Comparison of ENCODE assay signal across 22 cellular contexts in genomic region chr20:34941224-34941623, GRCh38. TPM values are rescaled to one million over a fixed set of nuclear protein-coding genes. Genes with fewer than 3 reads are reported as not detected.
A peak's percentile ranks its signal among the peaks of the same experiment; 100 is the strongest.
DNase-seq lines count a peak whose midpoint lies in the region; FAIRE-seq and TF ChIP-seq lines count a peak whose summit lies in the region.
"Had no signal": no experiment of that assay in that cellular context is flagged by ENCODE, and none has a peak within 500 bp of the region (broad histone marks: within the 10 kb centered on the region; RNA-seq: fewer than 3 reads in every experiment).

No MANE protein-coding gene starts in this region.

- H3K27me3 ChIP-seq in HL-60 (ENCODE audit: insufficient read depth, poor library complexity, severe bottlenecking) (no peaks in the 10 kb centered on the region), bronchial epithelial cell (ENCODE audit: control insufficient read depth, insufficient read depth, low read length) (no peaks in the 10 kb centered on the region), sigmoid colon (no peaks in the 10 kb centered on the region)
- H3K27me3 ChIP-seq: transverse colon had no signal

- TF ChIP-seq POLR2A in NB4 (IDR thresholded peaks at IDR 0.05; ENCODE audit: extremely low read depth, insufficient read length) (no peak), sigmoid colon (IDR thresholded peaks at IDR 0.05) (no peak)

- H3K4me3 ChIP-seq in HL-60 (replicated peaks; ENCODE audit: insufficient read depth, low read length) (no peak overlapping the region), NB4 (ENCODE audit: low read depth, low read length) (no peak overlapping the region), bronchial epithelial cell (ENCODE audit: low read depth, low read length) (no peak overlapping the region), sigmoid colon (no peak overlapping the region)
- H3K4me3 ChIP-seq: PC-9, prostate gland, transverse colon had no signal

- no peaks in the 10 kb centered on the region for H3K9me3 ChIP-seq in sigmoid colon
- H3K9me3 ChIP-seq: prostate gland, transverse colon had no signal

- H3K36me3 ChIP-seq in bronchial epithelial cell (ENCODE audit: control insufficient read depth, insufficient read depth, low read length): peaks cover 27% of the 10 kb centered on the region
- peaks cover 0 to 82% (median 22%) of the 10 kb centered on the region in 4 donors for H3K36me3 ChIP-seq in sigmoid colon

- H3K27ac ChIP-seq in HL-60 (replicated peaks) (peak overlapping the region; percentile 31; the same call in 1 of the 2 replicates), sigmoid colon (no peak overlapping the region)
- H3K27ac ChIP-seq: PC-9, prostate gland, transverse colon had no signal

- no peak for TF ChIP-seq CTCF in HL-60 (IDR thresholded peaks at IDR 0.05; ENCODE audit: insufficient read depth, low read length)
- TF ChIP-seq CTCF in NB4 (IDR thresholded peaks at IDR 0.05; ENCODE audit: low read depth, low read length): no peak
- no peak for TF ChIP-seq CTCF in bronchial epithelial cell (IDR thresholded peaks at IDR 0.05; ENCODE audit: insufficient read depth, low read length, severe bottlenecking)
- no peak for TF ChIP-seq CTCF in sigmoid colon (IDR thresholded peaks at IDR 0.05)

- DNase-seq in HL-60 (ENCODE audit: low read depth in 1 of 2, low spot score in 1 of 2): peak in 1 of 2 experiments; percentile 55
- DNase-seq in NB4 (ENCODE audit: low read depth): peak; percentile 42
- peak; percentile 45 for DNase-seq in bronchial epithelial cell (ENCODE audit: low read depth)
- DNase-seq in sigmoid colon: peak; percentile 6
- DNase-seq in RKO (ENCODE audit: low spot score): no peak
- no peak for DNase-seq in effector CD4-positive, alpha-beta T cell
- no peak for DNase-seq in NCI-H510A treated with DMSO at 0.1 percent for 48 hours (lab: John Stamatoyannopoulos, UW)
- DNase-seq: activated CD8-positive, alpha-beta memory T cell treated with anti-CD3 and anti-CD28 coated beads for 24 hours; activated T-cell treated with anti-CD3 and anti-CD28 coated beads, Interleukin-2, amount 50 U/mL, for 1 hour; CD8-positive, alpha-beta T cell; GDM1; kidney; NCI-H1436; NCI-H2107; NCI-H446 treated with DMSO at 0.1 percent for 48 hours; PC-9; SHP77 treated with DMSO at 0.1 percent for 48 hours; transverse colon had no signal

- 90 to 92% methylated on average over 4 of the region's 4 CpGs for WGBS in sigmoid colon, 2 donors

- FAIRE-seq in bronchial epithelial cell (lab: Jason Lieb, UNC): no peak
- FAIRE-seq: colon, GM18507, H54, kidney had no signal

- TF ChIP-seq EP300 in sigmoid colon (IDR thresholded peaks at IDR 0.05): no peak

- peaks cover 0 to 6% (median 0%) of the 10 kb centered on the region in 4 donors for H3K4me1 ChIP-seq in sigmoid colon

- intact Hi-C loops in sigmoid colon (cut with DNase I): no loop called here

RNA-seq across cellular contexts. Expression of gene GSS, which starts 14.4 kb away (rescaled TPM):
- 105 and 192 TPM in 2 replicates for total RNA-seq in bronchial epithelial cell
- 10 to 100 TPM; 22.9 to 30.5 (median 25.5) TPM for total RNA-seq in sigmoid colon
- polyA plus RNA-seq in sigmoid colon: 10 to 100 TPM; 63.7 to 80.7 (median 66.4) TPM

RNA-seq across cellular contexts. Expression of gene MYH7B, which starts 14.4 kb away (rescaled TPM):
- under 0.01 TPM in 2 replicates for total RNA-seq in bronchial epithelial cell
- total RNA-seq in sigmoid colon: under 1 TPM; under 0.01 to 0.83 (median 0.60) TPM
- polyA plus RNA-seq in sigmoid colon: 1 to 10 TPM in 1 of 3 donors, under 1 TPM in 2; 0.60 to 1.6 (median 0.69) TPM

Comparison
In these comparisons a context has a peak if more than half of its experiments do, and no peak if none do; other contexts are left out.
1. DNase-seq: peak in NB4 (single experiment), bronchial epithelial cell (single experiment) and sigmoid colon (single experiment); none in RKO (single experiment), effector CD4-positive, alpha-beta T cell (single experiment) and NCI-H510A treated with DMSO at 0.1 percent for 48 hours (single experiment).